16 cellular contexts compared by ENCODE assay signal in genomic region chr1:3886691-3887090, GRCh38.
"Had no signal": no experiment of that assay in that cellular context is flagged by ENCODE, and none has a peak within 500 bp of the region (broad histone marks: within the 10 kb centered on the region; RNA-seq: fewer than 3 reads in every experiment).

No MANE protein-coding gene starts in this region.

- H3K4me1 ChIP-seq: body of pancreas, right lobe of liver had no signal

- H3K4me3 Mint-ChIP-seq: activated CD4-positive, alpha-beta T cell treated with anti-CD3 and anti-CD28 coated beads for 36 hours; T-helper 1 cell treated with Interleukin-12 subunit alpha and Interleukin-12 subunit beta and Interleukin-4 antibody, amounts not matched to agents 30 μg/mL and 1 μg/mL, for 36 hours had no signal

- H3K27ac Mint-ChIP-seq: activated CD4-positive, alpha-beta T cell treated with anti-CD3 and anti-CD28 coated beads for 36 hours; T-helper 1 cell treated with Interleukin-12 subunit alpha and Interleukin-12 subunit beta and Interleukin-4 antibody, amounts not matched to agents 30 μg/mL and 1 μg/mL, for 36 hours had no signal

- H3K9me3 ChIP-seq: body of pancreas, esophagus squamous epithelium, ovary, right lobe of liver had no signal

- H3K27me3 Mint-ChIP-seq: activated CD4-positive, alpha-beta T cell treated with anti-CD3 and anti-CD28 coated beads for 36 hours had no signal

- FAIRE-seq: endothelial cell of umbilical vein had no signal

- H3K27ac ChIP-seq: body of pancreas, esophagus squamous epithelium, ovary, right lobe of liver had no signal

- H3K9me3 Mint-ChIP-seq: T-helper 1 cell treated with Interleukin-12 subunit alpha and Interleukin-12 subunit beta and Interleukin-4 antibody, amounts not matched to agents 30 μg/mL and 1 μg/mL, for 36 hours had no signal

- ATAC-seq: activated CD4-positive, alpha-beta T cell treated with anti-CD3 and anti-CD28 coated beads for 36 hours; body of pancreas; left ventricle myocardium superior; SK-N-SH treated with all-trans-retinoic acid at 6 μM for 48 hours had no signal

- H3K4me3 ChIP-seq: body of pancreas, esophagus squamous epithelium, ovary, right lobe of liver had no signal

- H3K27me3 ChIP-seq: body of pancreas, esophagus squamous epithelium, ovary, right lobe of liver had no signal

- DNase-seq: activated CD4-positive, alpha-beta T cell treated with anti-CD3 and anti-CD28 coated beads for 36 hours; activated CD8-positive, alpha-beta memory T cell treated with anti-CD3 and anti-CD28 coated beads for 24 hours; activated naive CD4-positive, alpha-beta T cell treated with anti-CD3 and anti-CD28 coated beads, Interleukin-2, amount 50 U/mL, for 16 hours; body of pancreas; central memory CD4-positive, alpha-beta T cell; cortex of kidney; effector CD8-positive, alpha-beta T cell; esophagus squamous epithelium; hippocampal formation; left ventricle myocardium superior; mesenchymal stem cell; ovary had no signal

- H3K36me3 ChIP-seq: ovary had no signal
